Comparison of ENCODE assay signal across 8 cellular contexts in genomic region chr5:55307383-55308253, GRCh38. TPM values are rescaled to one million over a fixed set of nuclear protein-coding genes. Genes with fewer than 3 reads are reported as not detected.
A peak's percentile ranks its signal among the peaks of the same experiment; 100 is the strongest.
DNase-seq lines count a peak whose midpoint lies in the region; ATAC-seq and TF ChIP-seq lines count a peak whose summit lies in the region.

DHX29 (minus strand) TSS chr5:55307694; CDS start chr5:55307573, 121 bp downstream.
MTREX (plus strand) TSS chr5:55307989; CDS start chr5:55308014, 25 bp downstream.

- no peaks in the 10 kb centered on the region for H3K36me3 ChIP-seq in upper lobe of right lung

- CTCF ChIA-PET in T-cell (lab: Charles Lee): interaction anchor here (0.6 to 1.5 kb wide), 12 partner anchors 12 to 790 kb away, joined by 3 to 9 read pairs (median 3); partner anchors contain the start of gene SNX18 (in 1 of the 2)

- H3K36me3 Mint-ChIP-seq in T-cell: peaks cover 16% of the 10 kb centered on the region

- ATAC-seq in HG02870 (IDR thresholded peaks at IDR 0.05; ENCODE audit: unreplicated experiment) (peak; percentile 91), T-cell (replicated peaks in 1 of 4) (peak; percentile 94 to 96 (median 95)), left cardiac atrium (peak; percentile 97 to 98), upper lobe of right lung (peak; percentile 97)

- H3K27me3 ChIP-seq in upper lobe of right lung: no peaks in the 10 kb centered on the region

- H3K9me3 Mint-ChIP-seq in T-cell: no peaks in the 10 kb centered on the region

- DNase-seq in GM13977 (ENCODE audit: low spot score): peak; percentile 85
- peak; percentile 97 for DNase-seq in NCI-H146 (lab: John Stamatoyannopoulos, UW)
- peak; percentile 73 to 90 (median 83) for DNase-seq in T-cell
- DNase-seq in amniotic epithelial cell (ENCODE audit: low read depth): peak; percentile 86
- peak; percentile 94 for DNase-seq in left cardiac atrium
- DNase-seq in posterior vena cava (ENCODE audit: low spot score): peak; percentile 97
- DNase-seq in upper lobe of right lung: peak; percentile 96

- intact Hi-C loops in left cardiac atrium (cut with DNase I) (no loop called here), posterior vena cava (cut with DNase I) (no loop called here), upper lobe of right lung (cut with DNase I) (no loop called here)

- no peak within 1 kb of the TSS for H3K4me3 Mint-ChIP-seq in T-cell

- POLR2A ChIA-PET in T-cell (lab: Charles Lee): interaction anchor here (0.5 to 1.0 kb wide), 15 partner anchors 10 to 1319 kb away, joined by 3 to 16 read pairs (median 3); partner anchors contain the start of gene ARL15 (in 1 of the 2)

- TF ChIP-seq CTCF in GM13977 (IDR thresholded peaks at IDR 0.05; ENCODE audit: extremely low read depth, insufficient read depth, missing control alignments) (no peak), upper lobe of right lung (IDR thresholded peaks at IDR 0.05) (no peak)

- no peaks in the 10 kb centered on the region for H3K27me3 Mint-ChIP-seq in T-cell

- peak within 1 kb of the TSS; percentile 95 for H3K27ac ChIP-seq in upper lobe of right lung

- in situ Hi-C loops in GM13977 (cut with MboI; ENCODE audit: low pct_unique_long_range_greater_than_20kb, low sequenced_read_pairs, unreplicated experiment): no loop called here

- H3K4me1 Mint-ChIP-seq in T-cell: peaks cover 36 to 38% (median 36%) of the 10 kb centered on the region in 3 donors

- H3K4me3 ChIP-seq in upper lobe of right lung: peak within 1 kb of the TSS; percentile 89

- no peaks in the 10 kb centered on the region for H3K9me3 ChIP-seq in upper lobe of right lung

- H3K4me1 ChIP-seq in upper lobe of right lung: peaks cover 53% of the 10 kb centered on the region

- no peak within 1 kb of the TSS for H3K27ac Mint-ChIP-seq in T-cell

RNA-seq across cellular contexts. Expression of gene DHX29, which starts in this region (rescaled TPM):
- 10 to 100 TPM; 12.4 to 19.2 (median 15.4) TPM for total RNA-seq in T-cell
- total RNA-seq in left cardiac atrium: 10 to 100 TPM; 17.0 to 21.5 TPM
- total RNA-seq in posterior vena cava: 10 to 100 TPM; 23.1 to 34.0 TPM
- total RNA-seq in upper lobe of right lung: 20.7 TPM

RNA-seq across cellular contexts. Expression of gene MTREX, which starts in this region (rescaled TPM):
- total RNA-seq in T-cell (10 to 100 TPM; 60.2 to 75.1 (median 62.0) TPM), left cardiac atrium (10 to 100 TPM; 54.8 to 65.9 TPM), posterior vena cava (10 to 100 TPM; 56.6 to 60.1 TPM), upper lobe of right lung (67.6 TPM)

Comparison
In these comparisons a context has a peak if more than half of its experiments do, and no peak if none do; other contexts are left out.
1. Peak in every context shown above with its lines: DNase-seq, ATAC-seq, H3K4me3 ChIP-seq and H3K27ac ChIP-seq.